In the genomic region with DNA sequence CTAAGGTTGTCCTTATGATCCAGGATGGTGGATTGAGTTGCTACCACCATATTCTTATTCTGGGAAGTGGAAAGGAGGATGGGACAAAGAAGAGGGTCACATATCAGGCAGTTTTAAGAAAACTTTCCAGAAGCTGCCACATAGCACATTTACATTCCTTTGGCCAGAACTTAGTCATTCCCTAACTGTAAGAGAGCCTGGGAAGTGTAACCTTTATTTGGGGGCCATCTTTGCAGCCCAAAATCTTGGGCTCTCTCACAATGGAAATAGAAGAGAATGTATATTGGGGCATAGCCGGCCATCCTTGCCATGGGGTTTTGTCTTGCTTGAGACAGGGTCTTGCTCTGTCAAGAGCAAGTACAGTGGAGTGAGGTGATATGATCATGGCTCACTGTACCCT, we compare ENCODE assay signal across 34 cellular contexts.
"Had no signal": no experiment of that assay in that cellular context is flagged by ENCODE, and none has a peak within 500 bp of the region (broad histone marks: within the 10 kb centered on the region; RNA-seq: fewer than 3 reads in every experiment).

No MANE protein-coding gene starts in this region.

- H3K4me1 ChIP-seq: esophagus muscularis mucosa, gastroesophageal sphincter, heart right ventricle had no signal

- H3K36me3 ChIP-seq: WERI-Rb-1 had no signal

- DNase-seq: activated B cell treated with CpG ODN at 0.5 μM for 24 hours; activated CD4-positive, alpha-beta T cell treated with anti-CD3 and anti-CD28 coated beads for 48 hours; activated CD4-positive, alpha-beta T cell treated with anti-CD3 and anti-CD28 coated beads, Interleukin-2, amount 50 U/mL, for 1 hour; activated CD4-positive, alpha-beta T cell treated with anti-CD3 and anti-CD28 coated beads, Interleukin-2, amount 50 U/mL, for 48 hours; activated CD8-positive, alpha-beta memory T cell treated with anti-CD3 and anti-CD28 coated beads, Interleukin-2, amount 10 ng/mL, durations not matched to agents 7 days and 5 days; activated CD8-positive, alpha-beta memory T cell treated with anti-CD3 and anti-CD28 coated beads, Interleukin-2, amount 50 U/mL, for 4 hours; activated CD8-positive, alpha-beta T cell treated with anti-CD3 and anti-CD28 coated beads, Interleukin-2, amount 10 ng/mL, durations not matched to agents 7 days and 5 days; activated gamma-delta T cell; activated naive CD4-positive, alpha-beta T cell; activated naive CD4-positive, alpha-beta T cell treated with anti-CD3 and anti-CD28 coated beads, Interleukin-2, amount 10 ng/mL, durations not matched to agents 7 days and 5 days; activated naive CD8-positive, alpha-beta T cell treated with anti-CD3 and anti-CD28 coated beads, Interleukin-2, amount 10 ng/mL, durations not matched to agents 7 days and 5 days; activated T-cell treated with anti-CD3 and anti-CD28 coated beads, Interleukin-2, amount 50 U/mL, for 1 hour; activated T-cell treated with anti-CD3 and anti-CD28 coated beads, Interleukin-2, amount 50 U/mL, for 72 hours; amniotic stem cell; anterior cingulate cortex; body of pancreas; caudate nucleus; cortex of kidney; dermis blood vessel endothelial cell; effector CD4-positive, alpha-beta T cell; effector memory CD8-positive, alpha-beta T cell; erythroblast; foreskin melanocyte; heart right ventricle; T-helper 1 cell; T-helper 17 cell; T1000; WERI-Rb-1 had no signal

- H3K27ac ChIP-seq: body of pancreas, esophagus muscularis mucosa, gastroesophageal sphincter, heart right ventricle, WERI-Rb-1 had no signal

- H3K27me3 ChIP-seq: body of pancreas, esophagus muscularis mucosa, gastroesophageal sphincter, heart right ventricle had no signal

- ATAC-seq: activated CD4-positive, CD25-positive, alpha-beta regulatory T cell treated with anti-CD3 and anti-CD28 coated beads, Interleukin-2, amount 50 U/mL, for 24 hours; activated CD8-positive, alpha-beta memory T cell treated with anti-CD3 and anti-CD28 coated beads, Interleukin-2, amount 10 ng/mL, durations not matched to agents 7 days and 5 days; activated CD8-positive, alpha-beta T cell treated with anti-CD3 and anti-CD28 coated beads, Interleukin-2, amount 10 ng/mL, durations not matched to agents 7 days and 5 days; activated naive CD4-positive, alpha-beta T cell treated with anti-CD3 and anti-CD28 coated beads, Interleukin-2, amount 50 U/mL, for 72 hours; activated T-cell treated with anti-CD3 and anti-CD28 coated beads, Interleukin-2, amount 50 U/mL, for 72 hours; body of pancreas; effector memory CD8-positive, alpha-beta T cell; gastroesophageal sphincter; heart right ventricle; T-helper 17 cell had no signal

- H3K27ac Mint-ChIP-seq: activated B cell treated with CpG ODN at 0.5 μM for 24 hours; activated CD8-positive, alpha-beta memory T cell treated with anti-CD3 and anti-CD28 coated beads, Interleukin-2, amount 10 ng/mL, durations not matched to agents 7 days and 5 days; activated CD8-positive, alpha-beta T cell treated with anti-CD3 and anti-CD28 coated beads, Interleukin-2, amount 10 ng/mL, durations not matched to agents 7 days and 5 days; activated naive CD4-positive, alpha-beta T cell treated with anti-CD3 and anti-CD28 coated beads, Interleukin-2, amount 10 ng/mL, durations not matched to agents 7 days and 5 days; activated naive CD8-positive, alpha-beta T cell treated with anti-CD3 and anti-CD28 coated beads, Interleukin-2, amount 10 ng/mL, durations not matched to agents 7 days and 5 days; activated T-cell treated with anti-CD3 and anti-CD28 coated beads, Interleukin-2, amount 50 U/mL, for 72 hours; effector memory CD8-positive, alpha-beta T cell; T-helper 17 cell; T-helper 2 cell treated with Interferon-gamma antibody and Interleukin-4, amounts not matched to agents 5 μg/mL and 100 μg/mL, for 36 hours had no signal

- H3K4me3 ChIP-seq: body of pancreas, esophagus muscularis mucosa, gastroesophageal sphincter, heart right ventricle had no signal

- FAIRE-seq: colon had no signal

- H3K27me3 Mint-ChIP-seq: activated B cell treated with CpG ODN at 0.5 μM for 24 hours; activated CD8-positive, alpha-beta memory T cell treated with anti-CD3 and anti-CD28 coated beads, Interleukin-2, amount 10 ng/mL, durations not matched to agents 7 days and 5 days; activated naive CD8-positive, alpha-beta T cell treated with anti-CD3 and anti-CD28 coated beads, Interleukin-2, amount 10 ng/mL, durations not matched to agents 7 days and 5 days; effector memory CD8-positive, alpha-beta T cell; T-helper 17 cell had no signal

- H3K4me3 Mint-ChIP-seq: activated B cell treated with CpG ODN at 0.5 μM for 24 hours; activated CD8-positive, alpha-beta memory T cell treated with anti-CD3 and anti-CD28 coated beads, Interleukin-2, amount 10 ng/mL, durations not matched to agents 7 days and 5 days; activated CD8-positive, alpha-beta T cell treated with anti-CD3 and anti-CD28 coated beads, Interleukin-2, amount 10 ng/mL, durations not matched to agents 7 days and 5 days; activated naive CD4-positive, alpha-beta T cell treated with anti-CD3 and anti-CD28 coated beads, Interleukin-2, amount 10 ng/mL, durations not matched to agents 7 days and 5 days; activated naive CD8-positive, alpha-beta T cell treated with anti-CD3 and anti-CD28 coated beads, Interleukin-2, amount 10 ng/mL, durations not matched to agents 7 days and 5 days; activated T-cell treated with anti-CD3 and anti-CD28 coated beads, Interleukin-2, amount 50 U/mL, for 72 hours; effector memory CD8-positive, alpha-beta T cell; T-helper 17 cell; T-helper 2 cell treated with Interferon-gamma antibody and Interleukin-4, amounts not matched to agents 5 μg/mL and 100 μg/mL, for 36 hours had no signal
